ENCODE assay signal across 1 cellular context in the genomic region with DNA sequence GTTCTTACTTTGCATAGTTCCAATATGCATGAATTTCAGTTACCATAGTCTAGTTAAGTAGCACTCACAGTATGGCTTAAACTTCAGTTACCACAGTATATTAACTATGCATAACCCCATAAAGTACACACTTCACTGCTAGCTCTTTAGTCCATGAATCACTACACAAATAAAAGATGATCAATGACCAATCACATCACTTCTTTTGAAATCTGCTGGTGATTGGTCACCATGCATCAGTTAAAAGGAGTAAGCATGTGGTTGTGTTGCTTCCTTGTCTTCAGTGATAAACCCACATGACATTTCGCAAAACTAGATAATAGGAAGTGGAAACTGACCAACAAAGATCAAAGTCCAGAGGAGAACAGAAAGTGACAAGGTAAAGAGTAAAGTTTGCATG.
TF ChIP-seq lines count a peak whose summit lies in the region.

No MANE protein-coding gene starts in this region.

TF ChIP-seq in K562, 482 proteins besides CTCF, POLR2A, EP300 and RAD21 (continued from another document):
- TF ChIP-seq, protein P1, sequence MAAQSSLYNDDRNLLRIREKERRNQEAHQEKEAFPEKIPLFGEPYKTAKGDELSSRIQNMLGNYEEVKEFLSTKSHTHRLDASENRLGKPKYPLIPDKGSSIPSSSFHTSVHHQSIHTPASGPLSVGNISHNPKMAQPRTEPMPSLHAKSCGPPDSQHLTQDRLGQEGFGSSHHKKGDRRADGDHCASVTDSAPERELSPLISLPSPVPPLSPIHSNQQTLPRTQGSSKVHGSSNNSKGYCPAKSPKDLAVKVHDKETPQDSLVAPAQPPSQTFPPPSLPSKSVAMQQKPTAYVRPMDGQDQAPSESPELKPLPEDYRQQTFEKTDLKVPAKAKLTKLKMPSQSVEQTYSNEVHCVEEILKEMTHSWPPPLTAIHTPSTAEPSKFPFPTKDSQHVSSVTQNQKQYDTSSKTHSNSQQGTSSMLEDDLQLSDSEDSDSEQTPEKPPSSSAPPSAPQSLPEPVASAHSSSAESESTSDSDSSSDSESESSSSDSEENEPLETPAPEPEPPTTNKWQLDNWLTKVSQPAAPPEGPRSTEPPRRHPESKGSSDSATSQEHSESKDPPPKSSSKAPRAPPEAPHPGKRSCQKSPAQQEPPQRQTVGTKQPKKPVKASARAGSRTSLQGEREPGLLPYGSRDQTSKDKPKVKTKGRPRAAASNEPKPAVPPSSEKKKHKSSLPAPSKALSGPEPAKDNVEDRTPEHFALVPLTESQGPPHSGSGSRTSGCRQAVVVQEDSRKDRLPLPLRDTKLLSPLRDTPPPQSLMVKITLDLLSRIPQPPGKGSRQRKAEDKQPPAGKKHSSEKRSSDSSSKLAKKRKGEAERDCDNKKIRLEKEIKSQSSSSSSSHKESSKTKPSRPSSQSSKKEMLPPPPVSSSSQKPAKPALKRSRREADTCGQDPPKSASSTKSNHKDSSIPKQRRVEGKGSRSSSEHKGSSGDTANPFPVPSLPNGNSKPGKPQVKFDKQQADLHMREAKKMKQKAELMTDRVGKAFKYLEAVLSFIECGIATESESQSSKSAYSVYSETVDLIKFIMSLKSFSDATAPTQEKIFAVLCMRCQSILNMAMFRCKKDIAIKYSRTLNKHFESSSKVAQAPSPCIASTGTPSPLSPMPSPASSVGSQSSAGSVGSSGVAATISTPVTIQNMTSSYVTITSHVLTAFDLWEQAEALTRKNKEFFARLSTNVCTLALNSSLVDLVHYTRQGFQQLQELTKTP (IDR thresholded peaks at IDR 0.05; ENCODE audit: low read depth in 1 of 2, partially characterized antibody in 2 of 2), result no peak
- no peak for TF ChIP-seq SIRT6 (IDR thresholded peaks at IDR 0.05; ENCODE audit: low read depth, low read length)
- TF ChIP-seq ZNF232 (CRISPR knock-in tag; IDR thresholded peaks at IDR 0.05), result no peak
- TF ChIP-seq SIX5 (IDR thresholded peaks at IDR 0.05; ENCODE audit: borderline replicate concordance in 1 of 2, insufficient read depth in 1 of 2, low read depth in 1 of 2, low read length in 2 of 2), result no peak
- TF ChIP-seq, protein P2, sequence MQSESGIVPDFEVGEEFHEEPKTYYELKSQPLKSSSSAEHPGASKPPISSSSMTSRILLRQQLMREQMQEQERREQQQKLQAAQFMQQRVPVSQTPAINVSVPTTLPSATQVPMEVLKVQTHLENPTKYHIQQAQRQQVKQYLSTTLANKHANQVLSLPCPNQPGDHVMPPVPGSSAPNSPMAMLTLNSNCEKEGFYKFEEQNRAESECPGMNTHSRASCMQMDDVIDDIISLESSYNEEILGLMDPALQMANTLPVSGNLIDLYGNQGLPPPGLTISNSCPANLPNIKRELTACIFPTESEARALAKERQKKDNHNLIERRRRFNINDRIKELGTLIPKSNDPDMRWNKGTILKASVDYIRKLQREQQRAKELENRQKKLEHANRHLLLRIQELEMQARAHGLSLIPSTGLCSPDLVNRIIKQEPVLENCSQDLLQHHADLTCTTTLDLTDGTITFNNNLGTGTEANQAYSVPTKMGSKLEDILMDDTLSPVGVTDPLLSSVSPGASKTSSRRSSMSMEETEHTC (IDR thresholded peaks at IDR 0.05), result no peak
